ENCODE assay signal across 8 cellular contexts in genomic region chr4:139603576-139604387, GRCh38. TPM values are rescaled to one million over a fixed set of nuclear protein-coding genes. Genes with fewer than 3 reads are reported as not detected.
DNase-seq lines count a peak whose midpoint lies in the region; ATAC-seq and TF ChIP-seq lines count a peak whose summit lies in the region.

No MANE protein-coding gene starts in this region.

- no peak for TF ChIP-seq POLR2A in esophagus muscularis mucosa (IDR thresholded peaks at IDR 0.05; ENCODE audit: low read depth)

- H3K9me3 ChIP-seq in esophagus muscularis mucosa, result no peaks in the 10 kb centered on the region

- DNase-seq in AG08396 (ENCODE audit: low spot score) (peak; percentile 41), GDM1 (lab: John Stamatoyannopoulos, UW) (peak; percentile 21), M059J (ENCODE audit: low read depth) (peak; percentile 73), esophagus muscularis mucosa (ENCODE audit: extremely low spot score) (no peak), myocyte (ENCODE audit: low read depth) (peak; percentile 85)

- no peak for TF ChIP-seq EP300 in esophagus muscularis mucosa (IDR thresholded peaks at IDR 0.05)

- H3K36me3 ChIP-seq in esophagus muscularis mucosa, result no peaks in the 10 kb centered on the region

- intact Hi-C loops in esophagus muscularis mucosa (cut with DNase I), result loop anchor here (5.0 kb wide), 1 partner anchor 49 kb away; no protein-coding TSS in a partner anchor

- TF ChIP-seq CTCF in esophagus muscularis mucosa (IDR thresholded peaks at IDR 0.05), result peak; percentile 54 to 69 (median 56)

- 64% methylated on average over 2 of the region's 2 CpGs for WGBS in esophagus muscularis mucosa

- ATAC-seq in SK-N-SH treated with all-trans-retinoic acid at 6 μM for 48 hours (peak; percentile 84), GM19395 (IDR thresholded peaks at IDR 0.05; ENCODE audit: unreplicated experiment) (no peak), HG03565 (IDR thresholded peaks at IDR 0.05; ENCODE audit: unreplicated experiment) (no peak)

- H3K4me1 ChIP-seq in esophagus muscularis mucosa, result peaks cover 0 to 8% (median 0%) of the 10 kb centered on the region in 4 donors

- H3K27ac ChIP-seq in esophagus muscularis mucosa (replicated peaks in 1 of 4), result no peak overlapping the region

- H3K4me3 ChIP-seq in esophagus muscularis mucosa, result no peak overlapping the region

- H3K27me3 ChIP-seq in esophagus muscularis mucosa, result no peaks in the 10 kb centered on the region

TF ChIP-seq in SK-N-SH treated with all-trans-retinoic acid at 6 μM for 48 hours, 23 proteins besides CTCF, POLR2A, EP300 and RAD21:
- no peak for TF ChIP-seq ZC3H10 (CRISPR knock-in tag; IDR thresholded peaks at IDR 0.05)
- no peak for TF ChIP-seq TOX (CRISPR knock-in tag; IDR thresholded peaks at IDR 0.05; ENCODE audit: borderline replicate concordance)

RNA-seq across cellular contexts. Expression of gene SETD7, which starts 47.8 kb away (rescaled TPM):
- 16.7 and 25.3 TPM in 2 replicates for total RNA-seq in M059J (2014; rRNA removed; shearing (Covaris generic))
- total RNA-seq in esophagus muscularis mucosa (10 to 100 TPM; 54.4 to 96.0 (median 63.9) TPM), myocyte (411 and 456 TPM in 2 replicates)
- 116 TPM for polyA plus RNA-seq in myocyte (2012)
